ENCODE assay signal across 18 cellular contexts in genomic region chr3:102068327-102068726, GRCh38.
DNase-seq lines count a peak whose midpoint lies in the region; TF ChIP-seq lines count a peak whose summit lies in the region.
"Had no signal": no experiment of that assay in that cellular context is flagged by ENCODE, and none has a peak within 500 bp of the region (broad histone marks: within the 10 kb centered on the region; RNA-seq: fewer than 3 reads in every experiment).

No MANE protein-coding gene starts in this region.

- no peak for DNase-seq in MCF 10A (ENCODE audit: unreplicated experiment)
- DNase-seq in breast epithelium (ENCODE audit: low spot score in 2 of 2), result no peak
- peak; percentile 22 for DNase-seq in amniotic epithelial cell (ENCODE audit: low read depth)
- DNase-seq in kidney tubule cell (ENCODE audit: low spot score), result peak; percentile 81
- DNase-seq in WERI-Rb-1, result no peak
- DNase-seq in NCI-H2081 treated with DMSO at 0.1 percent for 48 hours (lab: John Stamatoyannopoulos, UW), result no peak
- DNase-seq in adrenal gland, result no peak
- no peak for DNase-seq in COR-L47 (lab: John Stamatoyannopoulos, UW)
- DNase-seq: activated naive CD4-positive, alpha-beta T cell treated with Interleukin-2 at 50 U/mL for 16 hours; CD4-positive, alpha-beta memory T cell; DMS79; islet precursor cell; mesendoderm; NCI-H187; NCI-H510A treated with DMSO at 0.1 percent for 48 hours; SHP77 treated with DMSO at 0.1 percent for 48 hours; T-helper 2 cell had no signal

- BruUV-seq in MCF 10A (replicated peaks; lab: Mats Ljungman, UMichigan), result no TSS peak

- no peaks in the 10 kb centered on the region for H3K36me3 Mint-ChIP-seq in MCF 10A (ENCODE audit: insufficient read depth, unreplicated experiment)
- H3K36me3 Mint-ChIP-seq: CD4-positive, alpha-beta memory T cell had no signal

- peaks cover 28% of the 10 kb centered on the region for H3K4me1 Mint-ChIP-seq in MCF 10A (ENCODE audit: insufficient read depth, unreplicated experiment)
- H3K4me1 Mint-ChIP-seq: CD4-positive, alpha-beta memory T cell; neural crest cell had no signal

- POLR2A ChIA-PET in MCF 10A (lab: Yijun Ruan, JAX), result no interaction called here

- H3K4me1 ChIP-seq in breast epithelium (no peaks in the 10 kb centered on the region), adrenal gland (replicated peaks in 1 of 2) (peaks cover 0 to 10% of the 10 kb centered on the region in 2 donors)

- no peak overlapping the region for H3K4me3 ChIP-seq in breast epithelium
- no peak overlapping the region for H3K4me3 ChIP-seq in WERI-Rb-1 (ENCODE audit: low read depth, low read length)
- no peak overlapping the region for H3K4me3 ChIP-seq in adrenal gland

- H3K27me3 ChIP-seq in breast epithelium, result no peaks in the 10 kb centered on the region
- no peaks in the 10 kb centered on the region for H3K27me3 ChIP-seq in WERI-Rb-1 (ENCODE audit: insufficient read depth, low read depth, severe bottlenecking)
- no peaks in the 10 kb centered on the region for H3K27me3 ChIP-seq in adrenal gland

- intact Hi-C loops in MCF 10A (cut with micrococcal nuclease), result loop anchor here (5.0 to 10.0 kb wide), 2 partner anchors 54 to 214 kb away; no protein-coding TSS in a partner anchor
- intact Hi-C loops in breast epithelium (cut with DNase I; ENCODE audit: low total_unique reads), result no loop called here
- intact Hi-C loops in adrenal gland (cut with DNase I), result no loop called here

- H3K27me3 Mint-ChIP-seq in MCF 10A (ENCODE audit: insufficient read depth, unreplicated experiment), result no peaks in the 10 kb centered on the region

- WGBS in adrenal gland, 4 donors, result 54 to 89% (median 84%) methylated on average over 1 of the region's 1 CpG

- H3K9me3 ChIP-seq in breast epithelium, result no peaks in the 10 kb centered on the region
- H3K9me3 ChIP-seq in WERI-Rb-1 (ENCODE audit: severe bottlenecking), result no peaks in the 10 kb centered on the region
- H3K9me3 ChIP-seq in adrenal gland (replicated peaks in 1 of 3), result no peaks in the 10 kb centered on the region

- CTCF ChIA-PET in MCF 10A (lab: Yijun Ruan, JAX), result no interaction called here

- peak overlapping the region; percentile 68 for H3K27ac Mint-ChIP-seq in MCF 10A (ENCODE audit: low read depth, unreplicated experiment)

- no peaks in the 10 kb centered on the region for H3K36me3 ChIP-seq in breast epithelium
- no peaks in the 10 kb centered on the region for H3K36me3 ChIP-seq in WERI-Rb-1
- no peaks in the 10 kb centered on the region for H3K36me3 ChIP-seq in adrenal gland (replicated peaks in 1 of 2)

- no peaks in the 10 kb centered on the region for H3K9me3 Mint-ChIP-seq in MCF 10A (ENCODE audit: unreplicated experiment)
- H3K9me3 Mint-ChIP-seq: neural crest cell had no signal

- H3K4me3 Mint-ChIP-seq in MCF 10A (ENCODE audit: unreplicated experiment), result no peak overlapping the region
- H3K4me3 Mint-ChIP-seq: CD4-positive, alpha-beta memory T cell; neural crest cell had no signal

- TF ChIP-seq CTCF in MCF 10A (IDR thresholded peaks at IDR 0.05; ENCODE audit: unreplicated experiment) (no peak), breast epithelium (IDR thresholded peaks at IDR 0.05) (no peak), WERI-Rb-1 (IDR thresholded peaks at IDR 0.05; ENCODE audit: low read depth, low read length) (no peak), adrenal gland (IDR thresholded peaks at IDR 0.05) (no peak)

- TF ChIP-seq POLR2A in breast epithelium (IDR thresholded peaks at IDR 0.05) (no peak), adrenal gland (IDR thresholded peaks at IDR 0.05) (no peak)

- H3K27ac ChIP-seq in breast epithelium, result no peak overlapping the region
- H3K27ac ChIP-seq in WERI-Rb-1, result no peak overlapping the region
- H3K27ac ChIP-seq in adrenal gland, result no peak overlapping the region

Comparison
In these comparisons a context has a peak if more than half of its experiments do, and no peak if none do; other contexts are left out.
1. DNase-seq: peak in amniotic epithelial cell (single experiment) and kidney tubule cell (single experiment); none in MCF 10A (single experiment), breast epithelium (0 of 2), WERI-Rb-1 (single experiment), NCI-H2081 treated with DMSO at 0.1 percent for 48 hours (single experiment), adrenal gland (0 of 7) and COR-L47 (single experiment).